In genomic region chr3:15858547-15859506, GRCh38 we compare ENCODE assay signal across 1 cellular context.
TF ChIP-seq lines count a peak whose summit lies in the region.

No MANE protein-coding gene starts in this region.

TF ChIP-seq in HEK293, 187 proteins besides CTCF, POLR2A, EP300 and RAD21 (continued from another document and continues in another):
- TF ChIP-seq, protein P1, sequence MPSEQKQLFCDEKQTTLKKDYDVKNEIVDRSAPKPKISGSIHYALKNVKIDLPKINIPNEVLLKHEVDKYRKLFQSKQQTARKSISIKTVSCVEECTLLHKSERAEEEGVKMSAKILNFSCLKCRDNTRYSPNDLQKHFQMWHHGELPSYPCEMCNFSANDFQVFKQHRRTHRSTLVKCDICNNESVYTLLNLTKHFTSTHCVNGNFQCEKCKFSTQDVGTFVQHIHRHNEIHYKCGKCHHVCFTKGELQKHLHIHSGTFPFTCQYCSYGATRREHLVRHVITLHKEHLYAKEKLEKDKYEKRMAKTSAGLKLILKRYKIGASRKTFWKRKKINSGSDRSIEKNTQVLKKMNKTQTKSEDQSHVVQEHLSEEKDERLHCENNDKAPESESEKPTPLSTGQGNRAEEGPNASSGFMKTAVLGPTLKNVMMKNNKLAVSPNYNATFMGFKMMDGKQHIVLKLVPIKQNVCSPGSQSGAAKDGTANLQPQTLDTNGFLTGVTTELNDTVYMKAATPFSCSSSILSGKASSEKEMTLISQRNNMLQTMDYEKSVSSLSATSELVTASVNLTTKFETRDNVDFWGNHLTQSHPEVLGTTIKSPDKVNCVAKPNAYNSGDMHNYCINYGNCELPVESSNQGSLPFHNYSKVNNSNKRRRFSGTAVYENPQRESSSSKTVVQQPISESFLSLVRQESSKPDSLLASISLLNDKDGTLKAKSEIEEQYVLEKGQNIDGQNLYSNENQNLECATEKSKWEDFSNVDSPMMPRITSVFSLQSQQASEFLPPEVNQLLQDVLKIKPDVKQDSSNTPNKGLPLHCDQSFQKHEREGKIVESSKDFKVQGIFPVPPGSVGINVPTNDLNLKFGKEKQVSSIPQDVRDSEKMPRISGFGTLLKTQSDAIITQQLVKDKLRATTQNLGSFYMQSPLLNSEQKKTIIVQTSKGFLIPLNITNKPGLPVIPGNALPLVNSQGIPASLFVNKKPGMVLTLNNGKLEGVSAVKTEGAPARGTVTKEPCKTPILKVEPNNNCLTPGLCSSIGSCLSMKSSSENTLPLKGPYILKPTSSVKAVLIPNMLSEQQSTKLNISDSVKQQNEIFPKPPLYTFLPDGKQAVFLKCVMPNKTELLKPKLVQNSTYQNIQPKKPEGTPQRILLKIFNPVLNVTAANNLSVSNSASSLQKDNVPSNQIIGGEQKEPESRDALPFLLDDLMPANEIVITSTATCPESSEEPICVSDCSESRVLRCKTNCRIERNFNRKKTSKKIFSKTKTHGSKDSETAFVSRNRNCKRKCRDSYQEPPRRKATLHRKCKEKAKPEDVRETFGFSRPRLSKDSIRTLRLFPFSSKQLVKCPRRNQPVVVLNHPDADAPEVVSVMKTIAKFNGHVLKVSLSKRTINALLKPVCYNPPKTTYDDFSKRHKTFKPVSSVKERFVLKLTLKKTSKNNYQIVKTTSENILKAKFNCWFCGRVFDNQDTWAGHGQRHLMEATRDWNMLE (tag by site-specific recombination; conservative IDR thresholded peaks at IDR 0.05; ENCODE audit: low read depth) = no peak
- TF ChIP-seq SP2 (tag by site-specific recombination; IDR thresholded peaks at IDR 0.05) = peak; percentile 69
- TF ChIP-seq TRIM28 (IDR thresholded peaks at IDR 0.05; ENCODE audit: borderline replicate concordance, low read length) = no peak
- TF ChIP-seq ZNF169 (tag by site-specific recombination; IDR thresholded peaks at IDR 0.05) = no peak
- TF ChIP-seq, protein P2, sequence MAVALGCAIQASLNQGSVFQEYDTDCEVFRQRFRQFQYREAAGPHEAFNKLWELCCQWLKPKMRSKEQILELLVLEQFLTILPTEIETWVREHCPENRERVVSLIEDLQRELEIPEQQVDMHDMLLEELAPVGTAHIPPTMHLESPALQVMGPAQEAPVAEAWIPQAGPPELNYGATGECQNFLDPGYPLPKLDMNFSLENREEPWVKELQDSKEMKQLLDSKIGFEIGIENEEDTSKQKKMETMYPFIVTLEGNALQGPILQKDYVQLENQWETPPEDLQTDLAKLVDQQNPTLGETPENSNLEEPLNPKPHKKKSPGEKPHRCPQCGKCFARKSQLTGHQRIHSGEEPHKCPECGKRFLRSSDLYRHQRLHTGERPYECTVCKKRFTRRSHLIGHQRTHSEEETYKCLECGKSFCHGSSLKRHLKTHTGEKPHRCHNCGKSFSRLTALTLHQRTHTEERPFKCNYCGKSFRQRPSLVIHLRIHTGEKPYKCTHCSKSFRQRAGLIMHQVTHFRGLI (tag by site-specific recombination; IDR thresholded peaks at IDR 0.05) = no peak
- TF ChIP-seq, protein P3, sequence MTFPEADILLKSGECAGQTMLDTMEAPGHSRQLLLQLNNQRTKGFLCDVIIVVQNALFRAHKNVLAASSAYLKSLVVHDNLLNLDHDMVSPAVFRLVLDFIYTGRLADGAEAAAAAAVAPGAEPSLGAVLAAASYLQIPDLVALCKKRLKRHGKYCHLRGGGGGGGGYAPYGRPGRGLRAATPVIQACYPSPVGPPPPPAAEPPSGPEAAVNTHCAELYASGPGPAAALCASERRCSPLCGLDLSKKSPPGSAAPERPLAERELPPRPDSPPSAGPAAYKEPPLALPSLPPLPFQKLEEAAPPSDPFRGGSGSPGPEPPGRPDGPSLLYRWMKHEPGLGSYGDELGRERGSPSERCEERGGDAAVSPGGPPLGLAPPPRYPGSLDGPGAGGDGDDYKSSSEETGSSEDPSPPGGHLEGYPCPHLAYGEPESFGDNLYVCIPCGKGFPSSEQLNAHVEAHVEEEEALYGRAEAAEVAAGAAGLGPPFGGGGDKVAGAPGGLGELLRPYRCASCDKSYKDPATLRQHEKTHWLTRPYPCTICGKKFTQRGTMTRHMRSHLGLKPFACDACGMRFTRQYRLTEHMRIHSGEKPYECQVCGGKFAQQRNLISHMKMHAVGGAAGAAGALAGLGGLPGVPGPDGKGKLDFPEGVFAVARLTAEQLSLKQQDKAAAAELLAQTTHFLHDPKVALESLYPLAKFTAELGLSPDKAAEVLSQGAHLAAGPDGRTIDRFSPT (tag by site-specific recombination; IDR thresholded peaks at IDR 0.05) = peak; percentile 40; the same call in 1 of the 2 replicates
- TF ChIP-seq KLF10 (tag by site-specific recombination; IDR thresholded peaks at IDR 0.05) = peak; percentile 9; the same call in 1 of the 2 replicates
- no peak for TF ChIP-seq ZNF324 (tag by site-specific recombination; IDR thresholded peaks at IDR 0.05)
- TF ChIP-seq TCF7L2 (IDR thresholded peaks at IDR 0.05; ENCODE audit: borderline replicate concordance, low read depth, low read length) = no peak
- TF ChIP-seq ATF2 (tag by site-specific recombination; IDR thresholded peaks at IDR 0.05; ENCODE audit: low read depth) = no peak
- TF ChIP-seq ZNF501 (tag by site-specific recombination; IDR thresholded peaks at IDR 0.05) = 0 out of 2 replicates have a peak, but pooled peaks have one; percentile 52
- peak; percentile 98 for TF ChIP-seq ZNF335 (tag by site-specific recombination; conservative IDR thresholded peaks at IDR 0.05)
- TF ChIP-seq ZBTB17 (tag by site-specific recombination; IDR thresholded peaks at IDR 0.05) = no peak
- TF ChIP-seq ZNF174 (tag by site-specific recombination; IDR thresholded peaks at IDR 0.05) = no peak
- TF ChIP-seq, protein P4, sequence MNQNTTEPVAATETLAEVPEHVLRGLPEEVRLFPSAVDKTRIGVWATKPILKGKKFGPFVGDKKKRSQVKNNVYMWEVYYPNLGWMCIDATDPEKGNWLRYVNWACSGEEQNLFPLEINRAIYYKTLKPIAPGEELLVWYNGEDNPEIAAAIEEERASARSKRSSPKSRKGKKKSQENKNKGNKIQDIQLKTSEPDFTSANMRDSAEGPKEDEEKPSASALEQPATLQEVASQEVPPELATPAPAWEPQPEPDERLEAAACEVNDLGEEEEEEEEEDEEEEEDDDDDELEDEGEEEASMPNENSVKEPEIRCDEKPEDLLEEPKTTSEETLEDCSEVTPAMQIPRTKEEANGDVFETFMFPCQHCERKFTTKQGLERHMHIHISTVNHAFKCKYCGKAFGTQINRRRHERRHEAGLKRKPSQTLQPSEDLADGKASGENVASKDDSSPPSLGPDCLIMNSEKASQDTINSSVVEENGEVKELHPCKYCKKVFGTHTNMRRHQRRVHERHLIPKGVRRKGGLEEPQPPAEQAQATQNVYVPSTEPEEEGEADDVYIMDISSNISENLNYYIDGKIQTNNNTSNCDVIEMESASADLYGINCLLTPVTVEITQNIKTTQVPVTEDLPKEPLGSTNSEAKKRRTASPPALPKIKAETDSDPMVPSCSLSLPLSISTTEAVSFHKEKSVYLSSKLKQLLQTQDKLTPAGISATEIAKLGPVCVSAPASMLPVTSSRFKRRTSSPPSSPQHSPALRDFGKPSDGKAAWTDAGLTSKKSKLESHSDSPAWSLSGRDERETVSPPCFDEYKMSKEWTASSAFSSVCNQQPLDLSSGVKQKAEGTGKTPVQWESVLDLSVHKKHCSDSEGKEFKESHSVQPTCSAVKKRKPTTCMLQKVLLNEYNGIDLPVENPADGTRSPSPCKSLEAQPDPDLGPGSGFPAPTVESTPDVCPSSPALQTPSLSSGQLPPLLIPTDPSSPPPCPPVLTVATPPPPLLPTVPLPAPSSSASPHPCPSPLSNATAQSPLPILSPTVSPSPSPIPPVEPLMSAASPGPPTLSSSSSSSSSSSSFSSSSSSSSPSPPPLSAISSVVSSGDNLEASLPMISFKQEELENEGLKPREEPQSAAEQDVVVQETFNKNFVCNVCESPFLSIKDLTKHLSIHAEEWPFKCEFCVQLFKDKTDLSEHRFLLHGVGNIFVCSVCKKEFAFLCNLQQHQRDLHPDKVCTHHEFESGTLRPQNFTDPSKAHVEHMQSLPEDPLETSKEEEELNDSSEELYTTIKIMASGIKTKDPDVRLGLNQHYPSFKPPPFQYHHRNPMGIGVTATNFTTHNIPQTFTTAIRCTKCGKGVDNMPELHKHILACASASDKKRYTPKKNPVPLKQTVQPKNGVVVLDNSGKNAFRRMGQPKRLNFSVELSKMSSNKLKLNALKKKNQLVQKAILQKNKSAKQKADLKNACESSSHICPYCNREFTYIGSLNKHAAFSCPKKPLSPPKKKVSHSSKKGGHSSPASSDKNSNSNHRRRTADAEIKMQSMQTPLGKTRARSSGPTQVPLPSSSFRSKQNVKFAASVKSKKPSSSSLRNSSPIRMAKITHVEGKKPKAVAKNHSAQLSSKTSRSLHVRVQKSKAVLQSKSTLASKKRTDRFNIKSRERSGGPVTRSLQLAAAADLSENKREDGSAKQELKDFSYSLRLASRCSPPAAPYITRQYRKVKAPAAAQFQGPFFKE (tag by site-specific recombination; IDR thresholded peaks at IDR 0.05; ENCODE audit: borderline replicate concordance) = no peak
- 0 out of 2 replicates have a peak, but pooled peaks have one; percentile 61 for TF ChIP-seq SCRT1 (tag by site-specific recombination; IDR thresholded peaks at IDR 0.05; ENCODE audit: borderline replicate concordance)
- no peak for TF ChIP-seq ZNF776 (tag by site-specific recombination; IDR thresholded peaks at IDR 0.05; ENCODE audit: borderline replicate concordance)
- TF ChIP-seq BCL11A (tag by site-specific recombination; IDR thresholded peaks at IDR 0.05; ENCODE audit: low read depth) = 0 out of 2 replicates have a peak, but pooled peaks have one; percentile 53
- TF ChIP-seq MEIS1 (CRISPR knock-in tag; IDR thresholded peaks at IDR 0.05; ENCODE audit: borderline replicate concordance) = no peak
- TF ChIP-seq, protein P5, sequence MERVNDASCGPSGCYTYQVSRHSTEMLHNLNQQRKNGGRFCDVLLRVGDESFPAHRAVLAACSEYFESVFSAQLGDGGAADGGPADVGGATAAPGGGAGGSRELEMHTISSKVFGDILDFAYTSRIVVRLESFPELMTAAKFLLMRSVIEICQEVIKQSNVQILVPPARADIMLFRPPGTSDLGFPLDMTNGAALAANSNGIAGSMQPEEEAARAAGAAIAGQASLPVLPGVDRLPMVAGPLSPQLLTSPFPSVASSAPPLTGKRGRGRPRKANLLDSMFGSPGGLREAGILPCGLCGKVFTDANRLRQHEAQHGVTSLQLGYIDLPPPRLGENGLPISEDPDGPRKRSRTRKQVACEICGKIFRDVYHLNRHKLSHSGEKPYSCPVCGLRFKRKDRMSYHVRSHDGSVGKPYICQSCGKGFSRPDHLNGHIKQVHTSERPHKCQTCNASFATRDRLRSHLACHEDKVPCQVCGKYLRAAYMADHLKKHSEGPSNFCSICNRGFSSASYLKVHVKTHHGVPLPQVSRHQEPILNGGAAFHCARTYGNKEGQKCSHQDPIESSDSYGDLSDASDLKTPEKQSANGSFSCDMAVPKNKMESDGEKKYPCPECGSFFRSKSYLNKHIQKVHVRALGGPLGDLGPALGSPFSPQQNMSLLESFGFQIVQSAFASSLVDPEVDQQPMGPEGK (tag by site-specific recombination; IDR thresholded peaks at IDR 0.05) = peak; percentile 24; the same call in 1 of the 2 replicates
- 0 out of 2 replicates have a peak, but pooled peaks have one; percentile 19 for TF ChIP-seq ZNF600 (tag by site-specific recombination; IDR thresholded peaks at IDR 0.05)
- peak; percentile 63 for TF ChIP-seq ZEB2 (tag by site-specific recombination; IDR thresholded peaks at IDR 0.05)
- 0 out of 2 replicates have a peak, but pooled peaks have one; percentile 6 for TF ChIP-seq EGR2 (tag by site-specific recombination; IDR thresholded peaks at IDR 0.05; ENCODE audit: low read depth)
- TF ChIP-seq ZNF121 (tag by site-specific recombination; IDR thresholded peaks at IDR 0.05) = 0 out of 2 replicates have a peak, but pooled peaks have one; percentile 20
- no peak for TF ChIP-seq ZNF10 (tag by site-specific recombination; IDR thresholded peaks at IDR 0.05)
- TF ChIP-seq, protein P6, sequence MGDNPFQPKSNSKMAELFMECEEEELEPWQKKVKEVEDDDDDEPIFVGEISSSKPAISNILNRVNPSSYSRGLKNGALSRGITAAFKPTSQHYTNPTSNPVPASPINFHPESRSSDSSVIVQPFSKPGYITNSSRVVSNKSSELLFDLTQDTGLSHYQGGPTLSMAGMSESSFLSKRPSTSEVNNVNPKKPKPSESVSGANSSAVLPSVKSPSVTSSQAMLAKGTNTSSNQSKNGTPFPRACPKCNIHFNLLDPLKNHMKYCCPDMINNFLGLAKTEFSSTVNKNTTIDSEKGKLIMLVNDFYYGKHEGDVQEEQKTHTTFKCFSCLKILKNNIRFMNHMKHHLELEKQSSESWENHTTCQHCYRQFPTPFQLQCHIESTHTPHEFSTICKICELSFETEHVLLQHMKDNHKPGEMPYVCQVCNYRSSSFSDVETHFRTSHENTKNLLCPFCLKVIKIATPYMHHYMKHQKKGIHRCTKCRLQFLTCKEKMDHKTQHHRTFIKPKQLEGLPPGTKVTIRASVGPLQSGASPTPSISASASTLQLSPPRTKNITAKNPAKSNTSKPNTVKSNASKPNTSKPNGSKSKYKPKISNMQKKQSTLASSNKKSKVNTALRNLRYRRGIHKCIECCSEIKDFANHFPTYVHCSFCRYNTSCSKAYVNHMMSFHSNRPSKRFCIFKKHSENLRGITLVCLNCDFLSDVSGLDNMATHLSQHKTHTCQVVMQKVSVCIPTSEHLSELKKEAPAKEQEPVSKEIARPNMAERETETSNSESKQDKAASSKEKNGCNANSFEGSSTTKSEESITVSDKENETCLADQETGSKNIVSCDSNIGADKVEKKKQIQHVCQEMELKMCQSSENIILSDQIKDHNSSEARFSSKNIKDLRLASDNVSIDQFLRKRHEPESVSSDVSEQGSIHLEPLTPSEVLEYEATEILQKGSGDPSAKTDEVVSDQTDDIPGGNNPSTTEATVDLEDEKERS (tag by site-specific recombination; IDR thresholded peaks at IDR 0.05) = no peak
- TF ChIP-seq ZXDB (tag by site-specific recombination; IDR thresholded peaks at IDR 0.05) = 0 out of 2 replicates have a peak, but pooled peaks have one; percentile 31
- TF ChIP-seq, protein P7, sequence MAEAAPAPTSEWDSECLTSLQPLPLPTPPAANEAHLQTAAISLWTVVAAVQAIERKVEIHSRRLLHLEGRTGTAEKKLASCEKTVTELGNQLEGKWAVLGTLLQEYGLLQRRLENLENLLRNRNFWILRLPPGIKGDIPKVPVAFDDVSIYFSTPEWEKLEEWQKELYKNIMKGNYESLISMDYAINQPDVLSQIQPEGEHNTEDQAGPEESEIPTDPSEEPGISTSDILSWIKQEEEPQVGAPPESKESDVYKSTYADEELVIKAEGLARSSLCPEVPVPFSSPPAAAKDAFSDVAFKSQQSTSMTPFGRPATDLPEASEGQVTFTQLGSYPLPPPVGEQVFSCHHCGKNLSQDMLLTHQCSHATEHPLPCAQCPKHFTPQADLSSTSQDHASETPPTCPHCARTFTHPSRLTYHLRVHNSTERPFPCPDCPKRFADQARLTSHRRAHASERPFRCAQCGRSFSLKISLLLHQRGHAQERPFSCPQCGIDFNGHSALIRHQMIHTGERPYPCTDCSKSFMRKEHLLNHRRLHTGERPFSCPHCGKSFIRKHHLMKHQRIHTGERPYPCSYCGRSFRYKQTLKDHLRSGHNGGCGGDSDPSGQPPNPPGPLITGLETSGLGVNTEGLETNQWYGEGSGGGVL (tag by site-specific recombination; IDR thresholded peaks at IDR 0.05) = peak; percentile 70
- no peak for TF ChIP-seq ZNF138 (tag by site-specific recombination; IDR thresholded peaks at IDR 0.05; ENCODE audit: borderline replicate concordance)
- TF ChIP-seq BCL11B (tag by site-specific recombination; IDR thresholded peaks at IDR 0.05; ENCODE audit: low read depth) = peak; percentile 46
